Comparison of ENCODE assay signal across 28 cellular contexts in genomic region chr2:25497229-25497861, GRCh38.
DNase-seq lines count a peak whose midpoint lies in the region; ATAC-seq, FAIRE-seq and TF ChIP-seq lines count a peak whose summit lies in the region.
"Had no signal": no experiment of that assay in that cellular context is flagged by ENCODE, and none has a peak within 500 bp of the region (broad histone marks: within the 10 kb centered on the region; RNA-seq: fewer than 3 reads in every experiment).

No MANE protein-coding gene starts in this region.

- ATAC-seq in GM21619 (IDR thresholded peaks at IDR 0.05; ENCODE audit: unreplicated experiment), result peak; percentile 15
- ATAC-seq in activated CD8-positive, alpha-beta memory T cell treated with anti-CD3 and anti-CD28 coated beads, Interleukin-2, amount 10 ng/mL, durations not matched to agents 7 days and 5 days, result no peak

- H3K4me3 Mint-ChIP-seq in activated CD8-positive, alpha-beta memory T cell treated with anti-CD3 and anti-CD28 coated beads, Interleukin-2, amount 10 ng/mL, durations not matched to agents 7 days and 5 days, result no peak overlapping the region
- H3K4me3 Mint-ChIP-seq: T-helper 2 cell treated with Interferon-gamma antibody and Interleukin-4, amounts not matched to agents 5 μg/mL and 100 μg/mL, for 36 hours had no signal

- H3K27me3 Mint-ChIP-seq in activated CD8-positive, alpha-beta memory T cell treated with anti-CD3 and anti-CD28 coated beads, Interleukin-2, amount 10 ng/mL, durations not matched to agents 7 days and 5 days, result no peaks in the 10 kb centered on the region
- H3K27me3 Mint-ChIP-seq: naive B cell had no signal

- FAIRE-seq in GM12891 (lab: Jason Lieb, UNC) (peak; percentile 87), D721Med (lab: Jason Lieb, UNC) (no peak)

- no peak for TF ChIP-seq CTCF in D721Med (IDR thresholded peaks at IDR 0.05; ENCODE audit: insufficient read depth, missing control alignments)

- no peaks in the 10 kb centered on the region for H3K9me3 Mint-ChIP-seq in activated CD8-positive, alpha-beta memory T cell treated with anti-CD3 and anti-CD28 coated beads, Interleukin-2, amount 10 ng/mL, durations not matched to agents 7 days and 5 days (ENCODE audit: low read depth)
- H3K9me3 Mint-ChIP-seq: naive B cell; T-helper 2 cell treated with Interferon-gamma antibody and Interleukin-4, amounts not matched to agents 5 μg/mL and 100 μg/mL, for 36 hours had no signal

- no peak for DNase-seq in GM12891 (ENCODE audit: insufficient read length, low spot score)
- DNase-seq in caudate nucleus (lab: John Stamatoyannopoulos, UW), result peak in 9 of 61 donors; percentile 5 to 21 (median 16)
- DNase-seq in midbrain (lab: John Stamatoyannopoulos, UW), result peak; percentile 45
- no peak for DNase-seq in activated CD8-positive, alpha-beta memory T cell treated with anti-CD3 and anti-CD28 coated beads, Interleukin-2, amount 10 ng/mL, durations not matched to agents 7 days and 5 days
- no peak for DNase-seq in D721Med (ENCODE audit: insufficient read length, low spot score)
- no peak for DNase-seq in HT-29 (ENCODE audit: low spot score)
- no peak for DNase-seq in mesenteric fat pad (ENCODE audit: low spot score)
- DNase-seq: activated CD4-positive, alpha-beta T cell treated with anti-CD3 and anti-CD28 coated beads, Interleukin-2, amount 50 U/mL, for 1 hour; activated naive CD4-positive, alpha-beta T cell treated with anti-CD3 and anti-CD28 coated beads, Interleukin-2, amount 50 U/mL, for 16 hours; Caco-2; dermis blood vessel endothelial cell; DMS79 treated with DMSO at 0.1 percent for 48 hours; H7; Kasumi-1; mesenchymal stem cell; naive B cell; NCI-H1930; NCI-H226; NCI-H82; occipital lobe; OCI-M1; stimulated activated CD4-positive, alpha-beta T cell treated with anti-CD3 and anti-CD28 coated beads, Interleukin-2, amount 100 ng/mL, for 24 hours; WERI-Rb-1 had no signal

- TF ChIP-seq POLR2A in GM12891 (IDR thresholded peaks at IDR 0.05; ENCODE audit: low read depth, low read length), result no peak

- peak overlapping the region; percentile 63 for H3K27ac ChIP-seq in caudate nucleus (ENCODE audit: low read depth, low read length)
- H3K27ac ChIP-seq: cardiac muscle cell, thoracic aorta, vagina, WERI-Rb-1 had no signal

- CTCF ChIA-PET in activated CD8-positive, alpha-beta memory T cell treated with anti-CD3 and anti-CD28 coated beads, Interleukin-2, amount 10 ng/mL, durations not matched to agents 7 days and 5 days (lab: Charles Lee), result no interaction called here

- H3K27ac Mint-ChIP-seq in activated CD8-positive, alpha-beta memory T cell treated with anti-CD3 and anti-CD28 coated beads, Interleukin-2, amount 10 ng/mL, durations not matched to agents 7 days and 5 days, result no peak overlapping the region
- H3K27ac Mint-ChIP-seq: T-helper 2 cell treated with Interferon-gamma antibody and Interleukin-4, amounts not matched to agents 5 μg/mL and 100 μg/mL, for 36 hours had no signal

- peaks cover 7% of the 10 kb centered on the region for H3K36me3 Mint-ChIP-seq in activated CD8-positive, alpha-beta memory T cell treated with anti-CD3 and anti-CD28 coated beads, Interleukin-2, amount 10 ng/mL, durations not matched to agents 7 days and 5 days
- H3K36me3 Mint-ChIP-seq: naive B cell had no signal

- peaks cover 12% of the 10 kb centered on the region for H3K4me1 Mint-ChIP-seq in activated CD8-positive, alpha-beta memory T cell treated with anti-CD3 and anti-CD28 coated beads, Interleukin-2, amount 10 ng/mL, durations not matched to agents 7 days and 5 days

TF ChIP-seq in GM12891, 5 proteins besides CTCF, POLR2A, EP300 and RAD21:
- no peak for TF ChIP-seq POLR2AphosphoS5 (IDR thresholded peaks at IDR 0.05; ENCODE audit: low read depth, low read length)
- TF ChIP-seq PAX5 (IDR thresholded peaks at IDR 0.05; ENCODE audit: insufficient read depth, low read length, severe bottlenecking), result no peak
- TF ChIP-seq TAF1 (IDR thresholded peaks at IDR 0.05; ENCODE audit: low read depth, low read length), result no peak
- no peak for TF ChIP-seq SPI1 (IDR thresholded peaks at IDR 0.05; ENCODE audit: low read depth, low read length)
- TF ChIP-seq POU2F2 (IDR thresholded peaks at IDR 0.05; ENCODE audit: low read depth, low read length), result no peak
